30 cellular contexts compared by ENCODE assay signal in the genomic region with DNA sequence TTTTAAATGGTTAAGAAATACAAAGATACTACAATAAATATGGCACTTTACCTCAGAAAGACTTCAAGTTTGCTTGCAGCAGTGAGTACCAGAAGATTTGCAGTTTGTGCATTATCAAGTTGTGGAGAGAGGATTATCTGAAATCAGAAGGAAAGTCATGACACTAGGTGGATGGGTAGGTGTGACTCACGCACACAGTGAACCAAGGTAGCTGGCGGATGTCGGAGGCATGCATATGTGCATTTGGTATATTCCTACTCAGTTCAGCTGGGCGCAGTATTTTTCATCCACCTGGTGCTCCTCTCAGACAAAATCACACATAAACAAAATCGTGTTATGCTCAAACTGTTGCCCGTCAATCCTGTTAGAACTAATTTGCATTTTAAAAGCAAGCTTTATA.
"Had no signal": no experiment of that assay in that cellular context is flagged by ENCODE, and none has a peak within 500 bp of the region (broad histone marks: within the 10 kb centered on the region; RNA-seq: fewer than 3 reads in every experiment).

No MANE protein-coding gene starts in this region.

- DNase-seq: Karpas-422, Kasumi-1, KBM-7, KG1, MG63, MM.1S, MV-4-11, NCI-H1048, NCI-H1092, NCI-H1417, NCI-H1417 treated with DMSO at 0.1 percent for 48 hours, NCI-H1436, NCI-H1436 treated with DMSO at 0.1 percent for 48 hours, NCI-H146, NCI-H1694, NCI-H1694 treated with DMSO at 0.1 percent for 48 hours, NCI-H187, NCI-H187 treated with DMSO at 0.1 percent for 48 hours, NCI-H1930, NCI-H2029, NCI-H2029 treated with DMSO at 0.1 percent for 48 hours, NCI-H2081 treated with DMSO at 0.1 percent for 48 hours, NCI-H2107, NCI-H2171, NCI-H2171 treated with DMSO at 0.1 percent for 48 hours, NCI-H2227 treated with DMSO at 0.1 percent for 48 hours, NCI-H226, NCI-H345, NCI-H446, NCI-H446 treated with DMSO at 0.1 percent for 48 hours had no signal
